12 cellular contexts compared by ENCODE assay signal in genomic region chr10:58475322-58476277, GRCh38. TPM values are rescaled to one million over a fixed set of nuclear protein-coding genes. Genes with fewer than 3 reads are reported as not detected.
DNase-seq lines count a peak whose midpoint lies in the region; ATAC-seq, FAIRE-seq and TF ChIP-seq lines count a peak whose summit lies in the region.
"Had no signal": no experiment of that assay in that cellular context is flagged by ENCODE, and none has a peak within 500 bp of the region (broad histone marks: within the 10 kb centered on the region; RNA-seq: fewer than 3 reads in every experiment).

No MANE protein-coding gene starts in this region.

- DNase-seq in GM04504 (ENCODE audit: low read depth) (peak; percentile 34), astrocyte of the hippocampus (ENCODE audit: low read depth, low spot score) (peak; percentile 60), right atrium auricular region (ENCODE audit: low spot score) (no peak), smooth muscle cell (lab: John Stamatoyannopoulos, UW; ENCODE audit: unreplicated experiment) (no peak), Karpas-422 (no peak), NCI-H2171 treated with DMSO at 0.1 percent for 48 hours (lab: John Stamatoyannopoulos, UW) (no peak), GM12892 (ENCODE audit: insufficient read length) (no peak)
- no peak for DNase-seq in activated naive CD8-positive, alpha-beta T cell treated with anti-CD3 and anti-CD28 coated beads, Interleukin-2, amount 50 U/mL, for 24 hours
- DNase-seq: erythroblast, NCI-H510A, T-helper 2 cell had no signal

- TF ChIP-seq POLR2A in GM12892 (IDR thresholded peaks at IDR 0.05; ENCODE audit: low read depth, low read length): no peak

- H3K4me2 ChIP-seq in smooth muscle cell (peak overlapping the region; percentile 73), Karpas-422 (ENCODE audit: low read depth, low read length, poor library complexity, severe bottlenecking) (no peak overlapping the region)

- H3K9me3 Mint-ChIP-seq in activated naive CD8-positive, alpha-beta T cell treated with anti-CD3 and anti-CD28 coated beads, Interleukin-2, amount 50 U/mL, for 24 hours: no peaks in the 10 kb centered on the region
- H3K9me3 Mint-ChIP-seq: activated T-helper 17 cell treated with anti-CD3 and anti-CD28 coated beads, Interleukin-2, amount 50 U/mL, for 72 hours had no signal

- H3K36me3 ChIP-seq in right atrium auricular region: no peaks in the 10 kb centered on the region
- no peaks in the 10 kb centered on the region for H3K36me3 ChIP-seq in smooth muscle cell (ENCODE audit: low read depth)
- H3K36me3 ChIP-seq in Karpas-422 (ENCODE audit: insufficient read depth, low read length): no peaks in the 10 kb centered on the region

- H3K4me3 ChIP-seq in right atrium auricular region: peak overlapping the region in 1 of 2 donors; percentile 9
- H3K4me3 ChIP-seq in smooth muscle cell: peak overlapping the region; percentile 2
- H3K4me3 ChIP-seq in Karpas-422 (ENCODE audit: low read length): no peak overlapping the region

- H4K20me1 ChIP-seq in smooth muscle cell (ENCODE audit: low read depth) (no peaks in the 10 kb centered on the region), Karpas-422 (ENCODE audit: insufficient read depth, low read depth, low read length) (no peaks in the 10 kb centered on the region)

- H3K27me3 ChIP-seq in right atrium auricular region (no peaks in the 10 kb centered on the region), smooth muscle cell (ENCODE audit: low read depth) (no peaks in the 10 kb centered on the region), Karpas-422 (ENCODE audit: low read length) (no peaks in the 10 kb centered on the region)

- peak overlapping the region; percentile 56 to 59 for H3K27ac ChIP-seq in right atrium auricular region
- H3K27ac ChIP-seq in smooth muscle cell (ENCODE audit: low read depth): peak overlapping the region; percentile 78
- no peak overlapping the region for H3K27ac ChIP-seq in Karpas-422 (ENCODE audit: low read length)

- H3K27me3 Mint-ChIP-seq in activated naive CD8-positive, alpha-beta T cell treated with anti-CD3 and anti-CD28 coated beads, Interleukin-2, amount 50 U/mL, for 24 hours: peaks cover 9% of the 10 kb centered on the region

- ATAC-seq in activated naive CD8-positive, alpha-beta T cell treated with anti-CD3 and anti-CD28 coated beads, Interleukin-2, amount 50 U/mL, for 24 hours: no peak
- ATAC-seq: activated T-helper 17 cell treated with anti-CD3 and anti-CD28 coated beads, Interleukin-2, amount 50 U/mL, for 72 hours had no signal

- H3K4me1 Mint-ChIP-seq in activated naive CD8-positive, alpha-beta T cell treated with anti-CD3 and anti-CD28 coated beads, Interleukin-2, amount 50 U/mL, for 24 hours: no peaks in the 10 kb centered on the region
- H3K4me1 Mint-ChIP-seq: activated T-helper 17 cell treated with anti-CD3 and anti-CD28 coated beads, Interleukin-2, amount 50 U/mL, for 72 hours had no signal

- WGBS in smooth muscle cell (ENCODE audit: low lambda C conversion rate): 33% methylated on average over 11 of the region's 11 CpGs

- TF ChIP-seq CTCF in right atrium auricular region (IDR thresholded peaks at IDR 0.05) (no peak), smooth muscle cell (IDR thresholded peaks at IDR 0.05; ENCODE audit: borderline replicate concordance, insufficient read depth, poor library complexity, severe bottlenecking) (no peak)

- FAIRE-seq in GM12892 (lab: Jason Lieb, UNC): no peak

- no peak overlapping the region for H3K4me3 Mint-ChIP-seq in activated naive CD8-positive, alpha-beta T cell treated with anti-CD3 and anti-CD28 coated beads, Interleukin-2, amount 50 U/mL, for 24 hours
- H3K4me3 Mint-ChIP-seq: activated T-helper 17 cell treated with anti-CD3 and anti-CD28 coated beads, Interleukin-2, amount 50 U/mL, for 72 hours had no signal

- peaks cover 17% of the 10 kb centered on the region for H3F3A ChIP-seq in smooth muscle cell (ENCODE audit: low read depth)

- H3K4me1 ChIP-seq in right atrium auricular region (peaks cover 0 to 10% of the 10 kb centered on the region in 2 donors), smooth muscle cell (ENCODE audit: low read depth) (no peaks in the 10 kb centered on the region), Karpas-422 (ENCODE audit: low read length) (no peaks in the 10 kb centered on the region)

- no peaks in the 10 kb centered on the region for H3K9me3 ChIP-seq in right atrium auricular region
- H3K9me3 ChIP-seq in smooth muscle cell (replicated peaks; ENCODE audit: low read depth): no peaks in the 10 kb centered on the region
- no peaks in the 10 kb centered on the region for H3K9me3 ChIP-seq in Karpas-422 (ENCODE audit: low read length)

- no peak overlapping the region for H3K27ac Mint-ChIP-seq in activated naive CD8-positive, alpha-beta T cell treated with anti-CD3 and anti-CD28 coated beads, Interleukin-2, amount 50 U/mL, for 24 hours
- H3K27ac Mint-ChIP-seq: activated T-helper 17 cell treated with anti-CD3 and anti-CD28 coated beads, Interleukin-2, amount 50 U/mL, for 72 hours had no signal

- no peaks in the 10 kb centered on the region for H3K36me3 Mint-ChIP-seq in activated naive CD8-positive, alpha-beta T cell treated with anti-CD3 and anti-CD28 coated beads, Interleukin-2, amount 50 U/mL, for 24 hours (ENCODE audit: low read depth)

- H3K9ac ChIP-seq in smooth muscle cell (ENCODE audit: low read depth) (peak overlapping the region; percentile 15), Karpas-422 (ENCODE audit: low read length) (no peak overlapping the region)

- H2AFZ ChIP-seq in smooth muscle cell (ENCODE audit: low read depth): peak overlapping the region; percentile 81
- H2AFZ ChIP-seq in Karpas-422 (ENCODE audit: low read length): no peak overlapping the region

- no peaks in the 10 kb centered on the region for H3K9me2 ChIP-seq in Karpas-422 (replicated peaks; ENCODE audit: insufficient read depth, low read length)

- H3K79me2 ChIP-seq in smooth muscle cell (ENCODE audit: low read depth) (no peaks in the 10 kb centered on the region), Karpas-422 (ENCODE audit: low read length) (no peaks in the 10 kb centered on the region)

RNA-seq across cellular contexts. Expression of gene BICC1, which starts 37.1 kb away (rescaled TPM):
- total RNA-seq in right atrium auricular region: 10 to 100 TPM in 1 of 2 donors, 1 to 10 TPM in 1; 8.3 to 15.7 TPM
- 23.0 and 31.8 TPM in 2 replicates for total RNA-seq in smooth muscle cell
- 7.5 and 7.9 TPM in 2 replicates for polyA plus RNA-seq in smooth muscle cell
- not detected in 2 replicates for total RNA-seq in Karpas-422 (2014; rRNA removed; shearing (Covaris generic); ENCODE audit: low replicate concordance)
- not detected for polyA plus RNA-seq in GM12892 (2012; ENCODE audit: missing spikeins)

Comparison
In these comparisons a context has a peak if more than half of its experiments do, and no peak if none do; other contexts are left out.
1. DNase-seq: peak in GM04504 (single experiment) and astrocyte of the hippocampus (single experiment); none in right atrium auricular region (single experiment), smooth muscle cell (single experiment), Karpas-422 (single experiment), activated naive CD8-positive, alpha-beta T cell treated with anti-CD3 and anti-CD28 coated beads, Interleukin-2, amount 50 U/mL, for 24 hours (single experiment), NCI-H2171 treated with DMSO at 0.1 percent for 48 hours (single experiment) and GM12892 (single experiment).